19 cellular contexts compared by ENCODE assay signal in the genomic region with DNA sequence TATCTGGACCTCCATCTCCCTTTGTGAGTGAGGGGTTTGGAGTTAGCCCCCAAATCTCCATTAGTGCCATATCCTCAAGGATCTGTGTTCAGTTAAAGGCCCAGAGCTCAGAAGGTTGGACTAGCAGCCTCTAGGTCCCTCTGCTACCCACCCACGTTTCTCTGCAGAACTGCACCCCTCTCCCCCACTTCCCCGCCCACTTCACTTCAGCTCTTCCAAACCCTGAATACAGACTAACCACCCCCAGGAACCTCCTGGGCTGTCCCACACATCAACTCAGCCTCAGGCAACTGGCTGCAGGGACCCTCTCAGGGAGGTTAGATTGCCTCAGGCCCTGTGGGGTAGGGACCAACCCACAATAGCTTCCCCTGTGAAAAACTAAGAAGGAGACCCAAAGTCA. TPM values are rescaled to one million over a fixed set of nuclear protein-coding genes. Genes with fewer than 3 reads are reported as not detected.
DNase-seq lines count a peak whose midpoint lies in the region; ATAC-seq and TF ChIP-seq lines count a peak whose summit lies in the region.
"Had no signal": no experiment of that assay in that cellular context is flagged by ENCODE, and none has a peak within 500 bp of the region (broad histone marks: within the 10 kb centered on the region; RNA-seq: fewer than 3 reads in every experiment).

No MANE protein-coding gene starts in this region.

- CTCF ChIA-PET in CD8-positive, alpha-beta memory T cell (lab: Charles Lee): no interaction called here

- H3K27me3 ChIP-seq in CD8-positive, alpha-beta memory T cell (ENCODE audit: insufficient read depth, low read length, poor library complexity, severe bottlenecking): no peaks in the 10 kb centered on the region
- H3K27me3 ChIP-seq: esophagus squamous epithelium had no signal

- POLR2A ChIA-PET in CD8-positive, alpha-beta memory T cell (lab: Charles Lee): no interaction called here
- POLR2A ChIA-PET in naive thymus-derived CD8-positive, alpha-beta T cell (lab: Charles Lee): interaction anchor here (1.5 to 2.7 kb wide), 3 partner anchors 10 to 23 kb away, joined by 9 to 13 read pairs (median 9); a partner anchor contains a TSS

- peak overlapping the region in 5 of 7 donors; percentile 5 to 45 (median 17) for H3K4me3 Mint-ChIP-seq in CD8-positive, alpha-beta memory T cell
- H3K4me3 Mint-ChIP-seq in naive thymus-derived CD8-positive, alpha-beta T cell: peak overlapping the region in 7 of 10 donors; percentile 14 to 85 (median 41)
- H3K4me3 Mint-ChIP-seq in CD14-positive monocyte: no peak overlapping the region
- H3K4me3 Mint-ChIP-seq: activated T-helper 17 cell treated with anti-CD3 and anti-CD28 coated beads, Interleukin-2, amount 50 U/mL, for 72 hours; T-helper 17 cell had no signal

- H3K9me3 ChIP-seq in CD8-positive, alpha-beta memory T cell (ENCODE audit: low read length): no peaks in the 10 kb centered on the region
- H3K9me3 ChIP-seq: esophagus squamous epithelium, lower lobe of right lung had no signal

- H3K36me3 ChIP-seq in CD8-positive, alpha-beta memory T cell (ENCODE audit: insufficient read depth, low read length): no peaks in the 10 kb centered on the region
- H3K36me3 ChIP-seq: esophagus squamous epithelium, lower lobe of right lung had no signal

- no peak overlapping the region for H3K27ac Mint-ChIP-seq in CD8-positive, alpha-beta memory T cell
- peak overlapping the region in 2 of 10 donors; percentile 3 to 20 for H3K27ac Mint-ChIP-seq in naive thymus-derived CD8-positive, alpha-beta T cell
- H3K27ac Mint-ChIP-seq in CD14-positive monocyte: no peak overlapping the region
- H3K27ac Mint-ChIP-seq: activated T-helper 17 cell treated with anti-CD3 and anti-CD28 coated beads, Interleukin-2, amount 50 U/mL, for 72 hours; T-helper 17 cell had no signal

- no peak for TF ChIP-seq CTCF in CD14-positive monocyte (IDR thresholded peaks at IDR 0.05)

- no peak overlapping the region for H3K27ac ChIP-seq in CD8-positive, alpha-beta memory T cell (ENCODE audit: low read depth, low read length)
- H3K27ac ChIP-seq: esophagus squamous epithelium, lower lobe of right lung had no signal

- ATAC-seq in naive thymus-derived CD8-positive, alpha-beta T cell: no peak
- no peak for ATAC-seq in GM21528 (IDR thresholded peaks at IDR 0.05; ENCODE audit: low FRiP score, unreplicated experiment)
- ATAC-seq: activated T-helper 17 cell treated with anti-CD3 and anti-CD28 coated beads, Interleukin-2, amount 50 U/mL, for 72 hours; lower lobe of right lung; naive thymus-derived CD4-positive, alpha-beta T cell; T-helper 17 cell had no signal

- peaks cover 0 to 3% (median 0%) of the 10 kb centered on the region in 3 donors for H3K36me3 Mint-ChIP-seq in CD8-positive, alpha-beta memory T cell
- no peaks in the 10 kb centered on the region for H3K36me3 Mint-ChIP-seq in naive thymus-derived CD8-positive, alpha-beta T cell
- H3K36me3 Mint-ChIP-seq in CD14-positive monocyte: no peaks in the 10 kb centered on the region

- no peak overlapping the region for H3K4me3 ChIP-seq in CD8-positive, alpha-beta memory T cell (ENCODE audit: low read length)
- H3K4me3 ChIP-seq: esophagus squamous epithelium, lower lobe of right lung had no signal

- DNase-seq in CD8-positive, alpha-beta memory T cell: no peak
- DNase-seq in NAMALWA (ENCODE audit: low spot score) (peak; percentile 65), CD14-positive monocyte (ENCODE audit: low spot score) (no peak), kidney glomerular epithelial cell (lab: John Stamatoyannopoulos, UW) (no peak)
- peak in 1 of 10 donors; percentile 3 for DNase-seq in naive thymus-derived CD8-positive, alpha-beta T cell
- DNase-seq: effector CD4-positive, alpha-beta T cell; esophagus squamous epithelium; lower lobe of right lung; naive thymus-derived CD4-positive, alpha-beta T cell; NCI-H1694 treated with DMSO at 0.1 percent for 48 hours; NCI-H446; Right ventricle myocardium superior; T-helper 17 cell had no signal

- intact Hi-C loops in CD14-positive monocyte (cut with micrococcal nuclease): no loop called here

- H3K9me3 Mint-ChIP-seq in CD8-positive, alpha-beta memory T cell: no peaks in the 10 kb centered on the region
- no peaks in the 10 kb centered on the region for H3K9me3 Mint-ChIP-seq in naive thymus-derived CD8-positive, alpha-beta T cell
- peaks cover 0 to 2% (median 0%) of the 10 kb centered on the region in 7 donors for H3K9me3 Mint-ChIP-seq in CD14-positive monocyte
- H3K9me3 Mint-ChIP-seq: activated T-helper 17 cell treated with anti-CD3 and anti-CD28 coated beads, Interleukin-2, amount 50 U/mL, for 72 hours; naive thymus-derived CD4-positive, alpha-beta T cell had no signal

- peaks cover 7% of the 10 kb centered on the region for H3K4me1 ChIP-seq in CD8-positive, alpha-beta memory T cell (ENCODE audit: insufficient read depth, low read length)

- peaks cover 11 to 17% (median 17%) of the 10 kb centered on the region in 3 donors for H3K4me1 Mint-ChIP-seq in CD8-positive, alpha-beta memory T cell
- H3K4me1 Mint-ChIP-seq in naive thymus-derived CD8-positive, alpha-beta T cell: peaks cover 9 to 44% (median 14%) of the 10 kb centered on the region in 4 donors
- H3K4me1 Mint-ChIP-seq in CD14-positive monocyte: peaks cover 23% of the 10 kb centered on the region

- H3K27me3 Mint-ChIP-seq in CD8-positive, alpha-beta memory T cell: no peaks in the 10 kb centered on the region
- H3K27me3 Mint-ChIP-seq in naive thymus-derived CD8-positive, alpha-beta T cell: no peaks in the 10 kb centered on the region
- peaks cover 0 to 3% (median 2%) of the 10 kb centered on the region in 3 donors for H3K27me3 Mint-ChIP-seq in CD14-positive monocyte (ENCODE audit: low read depth in 3 of 3)
- H3K27me3 Mint-ChIP-seq: activated T-helper 17 cell treated with anti-CD3 and anti-CD28 coated beads, Interleukin-2, amount 50 U/mL, for 72 hours; naive thymus-derived CD4-positive, alpha-beta T cell; T-helper 17 cell had no signal

RNA-seq across cellular contexts. Expression of a gene that starts 0.9 kb away (rescaled TPM):
- not detected for total RNA-seq in CD8-positive, alpha-beta memory T cell
- polyA plus RNA-seq in CD8-positive, alpha-beta memory T cell: not detected
- total RNA-seq in naive thymus-derived CD8-positive, alpha-beta T cell: 1 to 10 TPM; 1.8 to 3.3 TPM
- polyA plus RNA-seq in naive thymus-derived CD8-positive, alpha-beta T cell: under 1 TPM in 2 of 3 donors, not detected in 1; 0.80 to 0.92 TPM
- polyA plus RNA-seq in CD14-positive monocyte: 1 to 10 TPM; 1.0 TPM
- total RNA-seq: activated CD8-positive, alpha-beta memory T cell treated with anti-CD3 and anti-CD28 coated beads for 36 hours; activated T-helper 17 cell treated with anti-CD3 and anti-CD28 coated beads, Interleukin-2, amount 50 U/mL, for 72 hours; esophagus squamous epithelium; G401; lower lobe of right lung; MCF 10A; renal cortical epithelial cell had no signal

RNA-seq across cellular contexts. Expression of a gene that starts 2.5 kb away (rescaled TPM):
- 1 to 10 TPM; 3.4 to 3.7 TPM for total RNA-seq in CD8-positive, alpha-beta memory T cell
- 0.35 TPM for polyA plus RNA-seq in CD8-positive, alpha-beta memory T cell
- 1 to 10 TPM; 6.9 to 7.0 TPM for total RNA-seq in naive thymus-derived CD8-positive, alpha-beta T cell
- under 1 TPM; 0.20 to 0.57 (median 0.47) TPM for polyA plus RNA-seq in naive thymus-derived CD8-positive, alpha-beta T cell
- polyA plus RNA-seq in CD14-positive monocyte: under 1 TPM; 0.04 to 0.09 TPM
- total RNA-seq: G401 had no signal

RNA-seq across cellular contexts. Expression of a gene that starts 9.4 kb away (rescaled TPM):
- under 1 TPM; 0.81 to 0.93 TPM for total RNA-seq in CD8-positive, alpha-beta memory T cell
- polyA plus RNA-seq in CD8-positive, alpha-beta memory T cell: 0.75 TPM
- 1 to 10 TPM; 4.1 to 5.4 TPM for total RNA-seq in naive thymus-derived CD8-positive, alpha-beta T cell
- polyA plus RNA-seq in naive thymus-derived CD8-positive, alpha-beta T cell: 1 to 10 TPM in 1 of 3 donors, under 1 TPM in 2; 0.42 to 1.7 (median 0.81) TPM
- under 1 TPM in 1 of 2 donors, not detected in 1; 0.29 TPM for polyA plus RNA-seq in CD14-positive monocyte
- total RNA-seq: activated T-helper 17 cell treated with anti-CD3 and anti-CD28 coated beads, Interleukin-2, amount 50 U/mL, for 72 hours; esophagus squamous epithelium; G401; MCF 10A; renal cortical epithelial cell; Right ventricle myocardium superior had no signal

RNA-seq across cellular contexts. Expression of a gene that starts 14.4 kb away (rescaled TPM):
- 100 to 1,000 TPM; 172 to 186 TPM for total RNA-seq in CD8-positive, alpha-beta memory T cell
- polyA plus RNA-seq in CD8-positive, alpha-beta memory T cell: 34.0 TPM
- 10 to 100 TPM; 44.3 to 47.4 TPM for total RNA-seq in naive thymus-derived CD8-positive, alpha-beta T cell
- polyA plus RNA-seq in naive thymus-derived CD8-positive, alpha-beta T cell: 10 to 100 TPM; 26.1 to 37.6 (median 36.0) TPM
- 10 to 100 TPM; 15.3 to 26.8 TPM for polyA plus RNA-seq in CD14-positive monocyte
- total RNA-seq: G401 had no signal

RNA-seq across cellular contexts. Expression of a gene that starts 19.3 kb away (rescaled TPM):
- 1 to 10 TPM in 1 of 2 experiments, under 1 TPM in 1; 0.90 to 1.6 TPM for total RNA-seq in CD8-positive, alpha-beta memory T cell
- 1.9 TPM for polyA plus RNA-seq in CD8-positive, alpha-beta memory T cell
- 1 to 10 TPM; 3.8 TPM for total RNA-seq in naive thymus-derived CD8-positive, alpha-beta T cell
- 1 to 10 TPM; 2.1 to 6.5 (median 2.8) TPM for polyA plus RNA-seq in naive thymus-derived CD8-positive, alpha-beta T cell
- polyA plus RNA-seq in CD14-positive monocyte: not detected
- total RNA-seq: G401 had no signal

Comparison
In these comparisons a context has a peak if more than half of its experiments do, and no peak if none do; other contexts are left out.
1. H3K4me3 Mint-ChIP-seq: peak in CD8-positive, alpha-beta memory T cell (5 of 7) and naive thymus-derived CD8-positive, alpha-beta T cell (7 of 10); none in CD14-positive monocyte (0 of 2).